In the genomic region with DNA sequence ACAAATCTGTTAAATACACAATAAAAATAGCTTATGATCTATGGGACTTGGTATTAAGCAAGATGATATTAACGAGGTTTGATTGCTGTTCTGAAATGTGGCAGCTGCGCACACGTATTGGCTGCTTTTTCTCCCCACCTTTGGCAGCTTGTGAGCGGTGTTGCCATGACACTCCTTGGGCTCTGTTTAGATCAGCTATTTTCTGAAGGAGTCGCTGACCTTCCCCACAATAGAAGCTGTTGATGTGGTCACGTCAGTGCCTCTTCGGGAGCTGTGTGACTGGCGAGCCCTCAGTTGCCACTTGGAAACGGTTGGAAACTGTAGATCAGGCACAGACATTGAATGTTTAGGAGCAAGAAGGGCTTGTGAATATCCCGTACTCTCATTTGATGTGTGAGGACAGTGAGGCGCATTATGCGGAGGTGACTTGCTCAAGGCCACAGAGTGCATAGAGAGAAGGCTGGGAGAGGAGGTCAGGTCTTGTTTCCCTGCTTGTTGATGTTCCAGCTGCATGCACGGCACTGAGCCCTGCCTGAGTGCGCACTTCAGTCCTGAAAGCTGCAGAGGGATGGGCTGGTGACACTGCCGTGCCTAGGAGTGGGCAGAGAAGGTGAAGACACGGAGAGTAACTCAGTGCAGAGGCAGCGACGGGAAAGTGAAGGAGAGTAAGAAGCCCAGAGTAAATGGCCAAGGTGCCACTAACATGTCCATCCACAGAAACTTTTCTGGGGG, we compare ENCODE assay signal across 1 cellular context.
TF ChIP-seq lines count a peak whose summit lies in the region.

No MANE protein-coding gene starts in this region.

TF ChIP-seq in GM23338, 12 proteins besides CTCF, POLR2A, EP300 and RAD21 (continued from another document):
- TF ChIP-seq, protein P1, sequence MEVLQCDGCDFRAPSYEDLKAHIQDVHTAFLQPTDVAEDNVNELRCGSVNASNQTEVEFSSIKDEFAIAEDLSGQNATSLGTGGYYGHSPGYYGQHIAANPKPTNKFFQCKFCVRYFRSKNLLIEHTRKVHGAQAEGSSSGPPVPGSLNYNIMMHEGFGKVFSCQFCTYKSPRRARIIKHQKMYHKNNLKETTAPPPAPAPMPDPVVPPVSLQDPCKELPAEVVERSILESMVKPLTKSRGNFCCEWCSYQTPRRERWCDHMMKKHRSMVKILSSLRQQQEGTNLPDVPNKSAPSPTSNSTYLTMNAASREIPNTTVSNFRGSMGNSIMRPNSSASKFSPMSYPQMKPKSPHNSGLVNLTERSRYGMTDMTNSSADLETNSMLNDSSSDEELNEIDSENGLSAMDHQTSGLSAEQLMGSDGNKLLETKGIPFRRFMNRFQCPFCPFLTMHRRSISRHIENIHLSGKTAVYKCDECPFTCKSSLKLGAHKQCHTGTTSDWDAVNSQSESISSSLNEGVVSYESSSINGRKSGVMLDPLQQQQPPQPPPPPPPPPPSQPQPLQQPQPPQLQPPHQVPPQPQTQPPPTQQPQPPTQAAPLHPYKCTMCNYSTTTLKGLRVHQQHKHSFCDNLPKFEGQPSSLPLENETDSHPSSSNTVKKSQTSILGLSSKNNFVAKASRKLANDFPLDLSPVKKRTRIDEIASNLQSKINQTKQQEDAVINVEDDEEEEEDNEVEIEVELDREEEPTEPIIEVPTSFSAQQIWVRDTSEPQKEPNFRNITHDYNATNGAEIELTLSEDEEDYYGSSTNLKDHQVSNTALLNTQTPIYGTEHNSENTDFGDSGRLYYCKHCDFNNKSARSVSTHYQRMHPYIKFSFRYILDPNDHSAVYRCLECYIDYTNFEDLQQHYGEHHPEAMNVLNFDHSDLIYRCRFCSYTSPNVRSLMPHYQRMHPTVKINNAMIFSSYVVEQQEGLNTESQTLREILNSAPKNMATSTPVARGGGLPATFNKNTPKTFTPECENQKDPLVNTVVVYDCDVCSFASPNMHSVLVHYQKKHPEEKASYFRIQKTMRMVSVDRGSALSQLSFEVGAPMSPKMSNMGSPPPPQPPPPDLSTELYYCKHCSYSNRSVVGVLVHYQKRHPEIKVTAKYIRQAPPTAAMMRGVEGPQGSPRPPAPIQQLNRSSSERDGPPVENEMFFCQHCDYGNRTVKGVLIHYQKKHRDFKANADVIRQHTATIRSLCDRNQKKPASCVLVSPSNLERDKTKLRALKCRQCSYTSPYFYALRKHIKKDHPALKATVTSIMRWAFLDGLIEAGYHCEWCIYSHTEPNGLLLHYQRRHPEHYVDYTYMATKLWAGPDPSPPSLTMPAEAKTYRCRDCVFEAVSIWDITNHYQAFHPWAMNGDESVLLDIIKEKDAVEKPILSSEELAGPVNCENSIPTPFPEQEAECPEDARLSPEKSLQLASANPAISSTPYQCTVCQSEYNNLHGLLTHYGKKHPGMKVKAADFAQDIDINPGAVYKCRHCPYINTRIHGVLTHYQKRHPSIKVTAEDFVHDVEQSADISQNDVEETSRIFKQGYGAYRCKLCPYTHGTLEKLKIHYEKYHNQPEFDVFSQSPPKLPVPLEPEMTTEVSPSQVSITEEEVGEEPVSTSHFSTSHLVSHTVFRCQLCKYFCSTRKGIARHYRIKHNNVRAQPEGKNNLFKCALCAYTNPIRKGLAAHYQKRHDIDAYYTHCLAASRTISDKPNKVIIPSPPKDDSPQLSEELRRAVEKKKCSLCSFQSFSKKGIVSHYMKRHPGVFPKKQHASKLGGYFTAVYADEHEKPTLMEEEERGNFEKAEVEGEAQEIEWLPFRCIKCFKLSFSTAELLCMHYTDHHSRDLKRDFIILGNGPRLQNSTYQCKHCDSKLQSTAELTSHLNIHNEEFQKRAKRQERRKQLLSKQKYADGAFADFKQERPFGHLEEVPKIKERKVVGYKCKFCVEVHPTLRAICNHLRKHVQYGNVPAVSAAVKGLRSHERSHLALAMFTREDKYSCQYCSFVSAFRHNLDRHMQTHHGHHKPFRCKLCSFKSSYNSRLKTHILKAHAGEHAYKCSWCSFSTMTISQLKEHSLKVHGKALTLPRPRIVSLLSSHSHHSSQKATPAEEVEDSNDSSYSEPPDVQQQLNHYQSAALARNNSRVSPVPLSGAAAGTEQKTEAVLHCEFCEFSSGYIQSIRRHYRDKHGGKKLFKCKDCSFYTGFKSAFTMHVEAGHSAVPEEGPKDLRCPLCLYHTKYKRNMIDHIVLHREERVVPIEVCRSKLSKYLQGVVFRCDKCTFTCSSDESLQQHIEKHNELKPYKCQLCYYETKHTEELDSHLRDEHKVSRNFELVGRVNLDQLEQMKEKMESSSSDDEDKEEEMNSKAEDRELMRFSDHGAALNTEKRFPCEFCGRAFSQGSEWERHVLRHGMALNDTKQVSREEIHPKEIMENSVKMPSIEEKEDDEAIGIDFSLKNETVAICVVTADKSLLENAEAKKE (CRISPR knock-in tag; IDR thresholded peaks at IDR 0.05), result no peak
